In the genomic region with DNA sequence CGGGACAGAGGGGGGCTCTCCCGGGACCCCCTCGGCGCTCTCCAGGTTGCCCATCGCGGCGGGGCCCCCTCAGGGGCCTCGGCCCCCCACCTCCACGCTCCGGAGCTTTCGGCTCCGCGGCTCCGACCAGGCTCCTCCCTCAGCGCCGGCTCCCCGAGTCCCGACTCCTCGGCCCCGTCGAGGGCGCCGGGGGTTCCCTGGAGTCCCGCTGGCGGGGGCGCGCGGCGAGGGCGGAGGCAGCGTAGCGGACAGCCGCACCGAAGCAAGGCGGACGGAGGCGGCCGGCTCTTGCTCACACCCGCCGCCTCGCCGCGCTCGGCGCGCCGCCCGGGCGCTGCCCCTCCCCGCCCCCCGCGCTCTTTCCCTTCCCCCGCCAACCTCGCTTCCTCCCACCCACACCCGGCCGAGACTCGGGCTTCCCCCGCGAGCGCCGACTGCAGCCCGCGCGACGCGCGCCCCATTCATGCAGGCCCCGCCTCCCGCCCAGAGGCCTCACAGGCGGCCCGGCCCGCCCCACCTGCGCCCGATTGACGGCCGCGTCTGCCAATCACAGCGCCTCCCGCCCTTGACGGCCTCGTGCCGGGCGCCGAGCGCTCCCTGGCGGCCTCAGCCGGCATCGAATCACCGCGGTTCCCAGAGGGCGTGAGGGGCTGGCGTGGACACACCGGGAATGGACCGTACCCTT, we compare ENCODE assay signal across 1 cellular context.
TF ChIP-seq lines count a peak whose summit lies in the region.

A gene with protein sequence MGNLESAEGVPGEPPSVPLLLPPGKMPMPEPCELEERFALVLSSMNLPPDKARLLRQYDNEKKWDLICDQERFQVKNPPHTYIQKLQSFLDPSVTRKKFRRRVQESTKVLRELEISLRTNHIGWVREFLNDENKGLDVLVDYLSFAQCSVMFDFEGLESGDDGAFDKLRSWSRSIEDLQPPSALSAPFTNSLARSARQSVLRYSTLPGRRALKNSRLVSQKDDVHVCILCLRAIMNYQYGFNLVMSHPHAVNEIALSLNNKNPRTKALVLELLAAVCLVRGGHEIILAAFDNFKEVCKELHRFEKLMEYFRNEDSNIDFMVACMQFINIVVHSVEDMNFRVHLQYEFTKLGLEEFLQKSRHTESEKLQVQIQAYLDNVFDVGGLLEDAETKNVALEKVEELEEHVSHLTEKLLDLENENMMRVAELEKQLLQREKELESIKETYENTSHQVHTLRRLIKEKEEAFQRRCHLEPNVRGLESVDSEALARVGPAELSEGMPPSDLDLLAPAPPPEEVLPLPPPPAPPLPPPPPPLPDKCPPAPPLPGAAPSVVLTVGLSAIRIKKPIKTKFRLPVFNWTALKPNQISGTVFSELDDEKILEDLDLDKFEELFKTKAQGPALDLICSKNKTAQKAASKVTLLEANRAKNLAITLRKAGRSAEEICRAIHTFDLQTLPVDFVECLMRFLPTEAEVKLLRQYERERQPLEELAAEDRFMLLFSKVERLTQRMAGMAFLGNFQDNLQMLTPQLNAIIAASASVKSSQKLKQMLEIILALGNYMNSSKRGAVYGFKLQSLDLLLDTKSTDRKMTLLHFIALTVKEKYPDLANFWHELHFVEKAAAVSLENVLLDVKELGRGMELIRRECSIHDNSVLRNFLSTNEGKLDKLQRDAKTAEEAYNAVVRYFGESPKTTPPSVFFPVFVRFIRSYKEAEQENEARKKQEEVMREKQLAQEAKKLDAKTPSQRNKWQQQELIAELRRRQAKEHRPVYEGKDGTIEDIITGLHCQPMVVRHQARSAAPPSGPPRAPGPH (minus strand): TSS at position 279 of the 685 bp plus-strand sequence. CDS start 225 bp downstream, at position 54.

TF ChIP-seq in K562, 482 proteins besides CTCF, POLR2A, EP300 and RAD21 (continued from another document and continues in another):
- TF ChIP-seq CEBPZ (IDR thresholded peaks at IDR 0.05; ENCODE audit: borderline replicate concordance, low read depth, low read length) = no peak
- 0 out of 2 replicates have a peak, but pooled peaks have one; percentile 45 for TF ChIP-seq ZFP91 (CRISPR knock-in tag; IDR thresholded peaks at IDR 0.05)
- peak; percentile 84 for TF ChIP-seq CTBP1 (IDR thresholded peaks at IDR 0.05; ENCODE audit: borderline replicate concordance)
- no peak for TF ChIP-seq RAD51 (IDR thresholded peaks at IDR 0.05; ENCODE audit: borderline replicate concordance, low read depth)
- TF ChIP-seq CHCHD3 (CRISPR knock-in tag; IDR thresholded peaks at IDR 0.05) = no peak
- 0 out of 2 replicates have a peak, but pooled peaks have one; percentile 55 for TF ChIP-seq FOXK1 (CRISPR knock-in tag; IDR thresholded peaks at IDR 0.05; ENCODE audit: borderline replicate concordance)
- TF ChIP-seq FIP1L1 (IDR thresholded peaks at IDR 0.05; ENCODE audit: low read depth, low read length, poor library complexity, severe bottlenecking) = no peak
- peak; percentile 97 for TF ChIP-seq LCOR (CRISPR knock-in tag; IDR thresholded peaks at IDR 0.05)
- peak; percentile 100 for TF ChIP-seq L3MBTL2 (IDR thresholded peaks at IDR 0.05)
- TF ChIP-seq TAF9B (IDR thresholded peaks at IDR 0.05; ENCODE audit: partially characterized antibody) = no peak
- no peak for TF ChIP-seq NCOA1 (IDR thresholded peaks at IDR 0.05; ENCODE audit: low read depth)
- peak; percentile 88 for TF ChIP-seq CXXC5 (CRISPR knock-in tag; IDR thresholded peaks at IDR 0.05)
- TF ChIP-seq ARID4B (CRISPR knock-in tag; IDR thresholded peaks at IDR 0.05) = peak; percentile 80
- peak; percentile 44; the same call in 1 of the 2 replicates for TF ChIP-seq CREB1 (IDR thresholded peaks at IDR 0.05)
- peak; percentile 90 for TF ChIP-seq CREB1 (CRISPR knock-in tag; IDR thresholded peaks at IDR 0.05)
- no peak for TF ChIP-seq TAF7 (tag; IDR thresholded peaks at IDR 0.05)
- TF ChIP-seq POLR2H (tag; IDR thresholded peaks at IDR 0.05; ENCODE audit: low read depth) = no peak
- TF ChIP-seq ZNF76 (CRISPR knock-in tag; IDR thresholded peaks at IDR 0.05; ENCODE audit: borderline replicate concordance) = no peak
- peak; percentile 67; the same call in 1 of the 2 replicates for TF ChIP-seq PHF8 (IDR thresholded peaks at IDR 0.05; ENCODE audit: borderline replicate concordance, low read length)
- TF ChIP-seq TOE1 (IDR thresholded peaks at IDR 0.05; ENCODE audit: borderline replicate concordance) = no peak; the same call in 1 of the 2 replicates
- TF ChIP-seq TOE1 (CRISPR knock-in tag; IDR thresholded peaks at IDR 0.05; ENCODE audit: borderline replicate concordance, low read depth) = peak; percentile 98
- no peak for TF ChIP-seq HDAC8 (tag; IDR thresholded peaks at IDR 0.05)
- TF ChIP-seq ZNF184 (CRISPR knock-in tag; IDR thresholded peaks at IDR 0.05) = no peak
- no peak for TF ChIP-seq MXD1 (CRISPR knock-in tag; IDR thresholded peaks at IDR 0.05; ENCODE audit: borderline replicate concordance, poor library complexity, severe bottlenecking)
- peak; percentile 98 for TF ChIP-seq SMC3 (conservative IDR thresholded peaks at IDR 0.05; ENCODE audit: insufficient read depth, low read depth, low read length)
- peak; percentile 90; the same call in 1 of the 2 replicates for TF ChIP-seq NR3C1 (CRISPR knock-in tag; IDR thresholded peaks at IDR 0.05)
- no peak for TF ChIP-seq CBFB (CRISPR knock-in tag; IDR thresholded peaks at IDR 0.05)
- TF ChIP-seq SAFB (IDR thresholded peaks at IDR 0.05; ENCODE audit: borderline replicate concordance, low read depth, low read length) = peak; percentile 68; the same call in 1 of the 2 replicates
- no peak for TF ChIP-seq PML (IDR thresholded peaks at IDR 0.05; ENCODE audit: low read length)
- TF ChIP-seq MYC (IDR thresholded peaks at IDR 0.05; ENCODE audit: low read depth, low read length) = peak; percentile 74; the same call in 1 of the 2 replicates
- TF ChIP-seq MYC (CRISPR knock-in tag; IDR thresholded peaks at IDR 0.05; ENCODE audit: borderline replicate concordance, low read depth) = no peak
- TF ChIP-seq, protein P1, sequence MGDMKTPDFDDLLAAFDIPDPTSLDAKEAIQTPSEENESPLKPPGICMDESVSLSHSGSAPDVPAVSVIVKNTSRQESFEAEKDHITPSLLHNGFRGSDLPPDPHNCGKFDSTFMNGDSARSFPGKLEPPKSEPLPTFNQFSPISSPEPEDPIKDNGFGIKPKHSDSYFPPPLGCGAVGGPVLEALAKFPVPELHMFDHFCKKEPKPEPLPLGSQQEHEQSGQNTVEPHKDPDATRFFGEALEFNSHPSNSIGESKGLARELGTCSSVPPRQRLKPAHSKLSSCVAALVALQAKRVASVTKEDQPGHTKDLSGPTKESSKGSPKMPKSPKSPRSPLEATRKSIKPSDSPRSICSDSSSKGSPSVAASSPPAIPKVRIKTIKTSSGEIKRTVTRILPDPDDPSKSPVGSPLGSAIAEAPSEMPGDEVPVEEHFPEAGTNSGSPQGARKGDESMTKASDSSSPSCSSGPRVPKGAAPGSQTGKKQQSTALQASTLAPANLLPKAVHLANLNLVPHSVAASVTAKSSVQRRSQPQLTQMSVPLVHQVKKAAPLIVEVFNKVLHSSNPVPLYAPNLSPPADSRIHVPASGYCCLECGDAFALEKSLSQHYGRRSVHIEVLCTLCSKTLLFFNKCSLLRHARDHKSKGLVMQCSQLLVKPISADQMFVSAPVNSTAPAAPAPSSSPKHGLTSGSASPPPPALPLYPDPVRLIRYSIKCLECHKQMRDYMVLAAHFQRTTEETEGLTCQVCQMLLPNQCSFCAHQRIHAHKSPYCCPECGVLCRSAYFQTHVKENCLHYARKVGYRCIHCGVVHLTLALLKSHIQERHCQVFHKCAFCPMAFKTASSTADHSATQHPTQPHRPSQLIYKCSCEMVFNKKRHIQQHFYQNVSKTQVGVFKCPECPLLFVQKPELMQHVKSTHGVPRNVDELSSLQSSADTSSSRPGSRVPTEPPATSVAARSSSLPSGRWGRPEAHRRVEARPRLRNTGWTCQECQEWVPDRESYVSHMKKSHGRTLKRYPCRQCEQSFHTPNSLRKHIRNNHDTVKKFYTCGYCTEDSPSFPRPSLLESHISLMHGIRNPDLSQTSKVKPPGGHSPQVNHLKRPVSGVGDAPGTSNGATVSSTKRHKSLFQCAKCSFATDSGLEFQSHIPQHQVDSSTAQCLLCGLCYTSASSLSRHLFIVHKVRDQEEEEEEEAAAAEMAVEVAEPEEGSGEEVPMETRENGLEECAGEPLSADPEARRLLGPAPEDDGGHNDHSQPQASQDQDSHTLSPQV (IDR thresholded peaks at IDR 0.05) = 0 out of 2 replicates have a peak, but pooled peaks have one; percentile 64
- TF ChIP-seq MEF2A (IDR thresholded peaks at IDR 0.05; ENCODE audit: control insufficient read depth, low read depth, low read length) = no peak; the same call in 1 of the 2 replicates
- TF ChIP-seq, protein P2, sequence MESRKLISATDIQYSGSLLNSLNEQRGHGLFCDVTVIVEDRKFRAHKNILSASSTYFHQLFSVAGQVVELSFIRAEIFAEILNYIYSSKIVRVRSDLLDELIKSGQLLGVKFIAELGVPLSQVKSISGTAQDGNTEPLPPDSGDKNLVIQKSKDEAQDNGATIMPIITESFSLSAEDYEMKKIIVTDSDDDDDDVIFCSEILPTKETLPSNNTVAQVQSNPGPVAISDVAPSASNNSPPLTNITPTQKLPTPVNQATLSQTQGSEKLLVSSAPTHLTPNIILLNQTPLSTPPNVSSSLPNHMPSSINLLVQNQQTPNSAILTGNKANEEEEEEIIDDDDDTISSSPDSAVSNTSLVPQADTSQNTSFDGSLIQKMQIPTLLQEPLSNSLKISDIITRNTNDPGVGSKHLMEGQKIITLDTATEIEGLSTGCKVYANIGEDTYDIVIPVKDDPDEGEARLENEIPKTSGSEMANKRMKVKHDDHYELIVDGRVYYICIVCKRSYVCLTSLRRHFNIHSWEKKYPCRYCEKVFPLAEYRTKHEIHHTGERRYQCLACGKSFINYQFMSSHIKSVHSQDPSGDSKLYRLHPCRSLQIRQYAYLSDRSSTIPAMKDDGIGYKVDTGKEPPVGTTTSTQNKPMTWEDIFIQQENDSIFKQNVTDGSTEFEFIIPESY (CRISPR knock-in tag; IDR thresholded peaks at IDR 0.05) = peak; percentile 92
- 0 out of 2 replicates have a peak, but pooled peaks have one; percentile 43 for TF ChIP-seq MXI1 (IDR thresholded peaks at IDR 0.05; ENCODE audit: low read depth, low read length)
- TF ChIP-seq ERF (CRISPR knock-in tag; IDR thresholded peaks at IDR 0.05) = peak; percentile 79
- TF ChIP-seq ARID1B (IDR thresholded peaks at IDR 0.05) = no peak
